20 cellular contexts compared by ENCODE assay signal in the genomic region with DNA sequence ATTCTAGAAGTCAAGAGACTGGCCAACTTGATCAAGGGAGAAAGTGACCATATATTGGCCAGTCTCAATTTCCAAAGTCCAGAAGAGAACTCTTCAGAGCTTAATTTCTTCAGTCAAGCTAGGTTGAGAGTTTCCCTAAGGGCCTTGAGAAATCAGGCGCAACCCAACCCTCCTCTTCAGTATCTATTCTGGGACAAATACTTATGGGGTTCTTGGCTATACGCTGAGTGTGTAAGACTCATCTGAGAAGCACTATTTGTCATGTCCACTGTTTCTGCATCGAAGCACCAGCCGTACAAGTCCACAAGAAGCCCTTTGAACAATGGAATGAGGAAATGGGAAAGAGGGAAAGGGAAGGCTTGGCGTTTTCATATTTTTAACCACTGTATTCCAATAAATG.
DNase-seq lines count a peak whose midpoint lies in the region; ATAC-seq and TF ChIP-seq lines count a peak whose summit lies in the region.
"Had no signal": no experiment of that assay in that cellular context is flagged by ENCODE, and none has a peak within 500 bp of the region (broad histone marks: within the 10 kb centered on the region; RNA-seq: fewer than 3 reads in every experiment).

No MANE protein-coding gene starts in this region.

- H3K36me3 Mint-ChIP-seq in H9 (ENCODE audit: insufficient read depth in 1 of 3, low read depth in 3 of 3) (no peaks in the 10 kb centered on the region), WTC11 (no peaks in the 10 kb centered on the region)
- no peaks in the 10 kb centered on the region for H3K36me3 Mint-ChIP-seq in activated naive CD4-positive, alpha-beta T cell treated with anti-CD3 and anti-CD28 coated beads, Interleukin-2, amount 50 U/mL, for 72 hours
- H3K36me3 Mint-ChIP-seq: CD14-positive monocyte had no signal

- no peak for ATAC-seq in WTC11
- peak; percentile 66 for ATAC-seq in left lung
- no peak for ATAC-seq in GM19467 (IDR thresholded peaks at IDR 0.05; ENCODE audit: unreplicated experiment)
- ATAC-seq in activated naive CD4-positive, alpha-beta T cell treated with anti-CD3 and anti-CD28 coated beads, Interleukin-2, amount 50 U/mL, for 72 hours = no peak
- ATAC-seq: CD8-positive, alpha-beta T cell had no signal

- H4K5ac ChIP-seq in H9 (ENCODE audit: insufficient read length, low read depth, low read length) = no peak overlapping the region

- peak overlapping the region; percentile 62 for H2AK5ac ChIP-seq in H9 (ENCODE audit: insufficient read length, low read length)
- peak overlapping the region; percentile 55 for H2AK5ac ChIP-seq in mesenchymal stem cell (ENCODE audit: low read length, severe bottlenecking)

- no peaks in the 10 kb centered on the region for H3K79me1 ChIP-seq in H9 (ENCODE audit: insufficient read depth, low read depth, low read length, poor library complexity, severe bottlenecking)
- no peaks in the 10 kb centered on the region for H3K79me1 ChIP-seq in mesenchymal stem cell (replicated peaks; ENCODE audit: low read length, poor library complexity, severe bottlenecking)

- intact Hi-C loops in left lung (cut with DNase I) = no loop called here

- no peaks in the 10 kb centered on the region for H3K23me2 ChIP-seq in H9 (ENCODE audit: insufficient read length, low read depth, low read length, poor library complexity, severe bottlenecking)

- H3K27me3 ChIP-seq in H9 (ENCODE audit: insufficient read depth, low read length) = no peaks in the 10 kb centered on the region
- H3K27me3 ChIP-seq in left lung = no peaks in the 10 kb centered on the region
- H3K27me3 ChIP-seq in mesenchymal stem cell (ENCODE audit: control insufficient read depth in 1 of 2, insufficient read depth in 1 of 2, low read length in 2 of 2) = no peaks in the 10 kb centered on the region
- H3K27me3 ChIP-seq: BE2C, BLaER1 had no signal

- DNase-seq in H9 (no peak), WTC11 (ENCODE audit: low spot score) (no peak), left lung (no peak), mesenchymal stem cell (no peak), ecto neural progenitor cell (ENCODE audit: low spot score) (no peak), SHP77 treated with DMSO at 0.1 percent for 48 hours (lab: John Stamatoyannopoulos, UW) (no peak)
- no peak for DNase-seq in activated naive CD4-positive, alpha-beta T cell treated with anti-CD3 and anti-CD28 coated beads, Interleukin-2, amount 50 U/mL, for 72 hours (ENCODE audit: low spot score in 2 of 2)
- DNase-seq: 8988T; ACHN; BE2C; C1 segment of cervical spinal cord; Caco-2; Calu3; CD4-positive, CD25-positive, alpha-beta regulatory T cell; CD8-positive, alpha-beta T cell; DMS79 treated with DMSO at 0.1 percent for 48 hours; GF-D8 had no signal

- no peak overlapping the region for H3K14ac ChIP-seq in H9 (ENCODE audit: insufficient read depth, low read length)
- no peak overlapping the region for H3K14ac ChIP-seq in mesenchymal stem cell (ENCODE audit: low read length in 2 of 2)

- no peak overlapping the region for H3K4ac ChIP-seq in H9 (ENCODE audit: low read depth, low read length)
- H3K4ac ChIP-seq in mesenchymal stem cell (ENCODE audit: low read depth in 1 of 2, low read length in 2 of 2) = no peak overlapping the region

- H2BK120ac ChIP-seq in H9 (ENCODE audit: low read depth, low read length, poor library complexity, severe bottlenecking) (no peak overlapping the region), mesenchymal stem cell (ENCODE audit: low read depth, low read length) (no peak overlapping the region)

- peak overlapping the region in 1 of 3 experiments; percentile 2; a peak in 2 of 7 replicates for H3K27ac Mint-ChIP-seq in H9
- H3K27ac Mint-ChIP-seq in WTC11 = 0 out of 2 replicates have a peak overlapping the region, but pooled peaks have one; percentile 22
- no peak overlapping the region for H3K27ac Mint-ChIP-seq in activated naive CD4-positive, alpha-beta T cell treated with anti-CD3 and anti-CD28 coated beads, Interleukin-2, amount 50 U/mL, for 72 hours
- H3K27ac Mint-ChIP-seq: CD14-positive monocyte; CD4-positive, CD25-positive, alpha-beta regulatory T cell; CD8-positive, alpha-beta T cell had no signal

- H2BK5ac ChIP-seq in H9 (ENCODE audit: insufficient read length, low read length) = no peak overlapping the region
- no peak overlapping the region for H2BK5ac ChIP-seq in mesenchymal stem cell (ENCODE audit: low read depth, low read length, poor library complexity, severe bottlenecking)

- H3K4me1 Mint-ChIP-seq in H9 (peaks cover 62 to 63% of the 10 kb centered on the region in 2 experiments), WTC11 (peaks cover 56% of the 10 kb centered on the region)
- H3K4me1 Mint-ChIP-seq: CD14-positive monocyte had no signal

- CTCF ChIA-PET in WTC11 (lab: Charles Lee) = no interaction called here

- H3T11ph ChIP-seq in H9 (ENCODE audit: low read length) = no peak overlapping the region

- H3K18ac ChIP-seq in H9 (ENCODE audit: insufficient read length, low read depth, low read length) = no peak overlapping the region
- no peak overlapping the region for H3K18ac ChIP-seq in mesenchymal stem cell (ENCODE audit: low read depth in 1 of 2, low read length in 2 of 2)

- no peak overlapping the region for H2BK20ac ChIP-seq in H9 (ENCODE audit: low read depth, low read length, poor library complexity, severe bottlenecking)

- H3K56ac ChIP-seq in H9 (ENCODE audit: insufficient read length, low read depth, low read length) = no peak overlapping the region

- H3K9ac ChIP-seq in H9 (ENCODE audit: extremely low read depth, insufficient read length, low read length) (no peak overlapping the region), mesenchymal stem cell (ENCODE audit: low read length) (no peak overlapping the region)
- H3K9ac ChIP-seq: BLaER1 had no signal

- H3K4me1 ChIP-seq in H9 (ENCODE audit: insufficient read depth, low read length) (peaks cover 10% of the 10 kb centered on the region), left lung (no peaks in the 10 kb centered on the region), mesenchymal stem cell (ENCODE audit: control insufficient read depth, insufficient read depth, low read depth, low read length) (peaks cover 12% of the 10 kb centered on the region)
- H3K4me1 ChIP-seq: BE2C, Caco-2 had no signal

- H3K9me3 Mint-ChIP-seq in H9 (no peaks in the 10 kb centered on the region; a peak in 1 of 5 replicates), WTC11 (no peaks in the 10 kb centered on the region; the same call in 1 of the 2 replicates)
- no peaks in the 10 kb centered on the region for H3K9me3 Mint-ChIP-seq in activated naive CD4-positive, alpha-beta T cell treated with anti-CD3 and anti-CD28 coated beads, Interleukin-2, amount 50 U/mL, for 72 hours
- H3K9me3 Mint-ChIP-seq: CD4-positive, CD25-positive, alpha-beta regulatory T cell; CD8-positive, alpha-beta T cell had no signal

- H3K4me2 ChIP-seq in H9 (ENCODE audit: insufficient read depth, insufficient read length, low read length) = no peak overlapping the region
- no peak overlapping the region for H3K4me2 ChIP-seq in mesenchymal stem cell (ENCODE audit: low read length, poor library complexity, severe bottlenecking)
- H3K4me2 ChIP-seq: BLaER1 had no signal

- WGBS in H9 (ENCODE audit: extremely low coverage, insufficient read length, low lambda C conversion rate) = no CpG with 5 or more reads among the region's 5 CpGs
- WGBS in mesenchymal stem cell = 100% methylated on average over 3 of the region's 5 CpGs

- H2BK15ac ChIP-seq in H9 (ENCODE audit: low read depth, low read length) (no peak overlapping the region), mesenchymal stem cell (ENCODE audit: low read depth, poor library complexity, severe bottlenecking) (no peak overlapping the region)

- no peaks in the 10 kb centered on the region for H3K79me2 ChIP-seq in H9 (ENCODE audit: insufficient read depth, low read length)

- H3K36me3 ChIP-seq in left lung (no peaks in the 10 kb centered on the region), mesenchymal stem cell (ENCODE audit: control insufficient read depth in 1 of 2, insufficient read depth in 2 of 2, low read depth in 1 of 2, low read length in 2 of 2) (no peaks in the 10 kb centered on the region)
- H3K36me3 ChIP-seq: BE2C, BLaER1 had no signal

- H3K27ac ChIP-seq in H9 (ENCODE audit: insufficient read length, low read depth, low read length) = no peak overlapping the region
- H3K27ac ChIP-seq in left lung = no peak overlapping the region
- H3K27ac ChIP-seq in mesenchymal stem cell (ENCODE audit: low read length, poor library complexity, severe bottlenecking) = no peak overlapping the region
- H3K27ac ChIP-seq: BLaER1 had no signal

- H3K27me3 Mint-ChIP-seq in H9 (ENCODE audit: low read depth) (no peaks in the 10 kb centered on the region), WTC11 (ENCODE audit: low read depth) (no peaks in the 10 kb centered on the region)
- H3K27me3 Mint-ChIP-seq: CD4-positive, CD25-positive, alpha-beta regulatory T cell had no signal

- no peak for TF ChIP-seq CTCF in H9 (conservative IDR thresholded peaks at IDR 0.05)
- no peak for TF ChIP-seq CTCF in WTC11 (IDR thresholded peaks at IDR 0.05)
- no peak for TF ChIP-seq CTCF in left lung (IDR thresholded peaks at IDR 0.05)

- H3K23ac ChIP-seq in H9 (ENCODE audit: insufficient read length, low read depth, low read length) = no peak overlapping the region
- H3K23ac ChIP-seq in mesenchymal stem cell (ENCODE audit: low read length in 2 of 2) = no peak overlapping the region

- H3K9me3 ChIP-seq in H9 (ENCODE audit: control insufficient read depth, low read depth, low read length) = no peaks in the 10 kb centered on the region
- no peaks in the 10 kb centered on the region for H3K9me3 ChIP-seq in left lung
- no peaks in the 10 kb centered on the region for H3K9me3 ChIP-seq in mesenchymal stem cell (ENCODE audit: control insufficient read depth, low read length)
- H3K9me3 ChIP-seq: BE2C, BLaER1, Caco-2 had no signal

- H3K4me3 Mint-ChIP-seq in H9 (no peak overlapping the region), WTC11 (no peak overlapping the region)
- H3K4me3 Mint-ChIP-seq: CD14-positive monocyte; CD4-positive, CD25-positive, alpha-beta regulatory T cell; CD8-positive, alpha-beta T cell had no signal

- H4K91ac ChIP-seq in H9 (ENCODE audit: insufficient read length, low read depth, low read length) (no peak overlapping the region), mesenchymal stem cell (ENCODE audit: low read length) (no peak overlapping the region)

- H2BK12ac ChIP-seq in H9 (ENCODE audit: insufficient read length, low read depth, low read length) (no peak overlapping the region), mesenchymal stem cell (ENCODE audit: low read length in 2 of 2) (no peak overlapping the region)

- POLR2A ChIA-PET in WTC11 (lab: Charles Lee) = no interaction called here

- H4K8ac ChIP-seq in H9 (replicated peaks; ENCODE audit: insufficient read length, low read depth, low read length) (no peak overlapping the region), mesenchymal stem cell (ENCODE audit: low read length) (no peak overlapping the region)

- H4K20me1 ChIP-seq in H9 (ENCODE audit: control insufficient read depth, insufficient read depth, insufficient read length) = no peaks in the 10 kb centered on the region
- H4K20me1 ChIP-seq: BLaER1 had no signal

- H2AFZ ChIP-seq in H9 (ENCODE audit: low read length) (no peak overlapping the region), mesenchymal stem cell (ENCODE audit: low read depth, low read length) (no peak overlapping the region)

- no peak overlapping the region for H3K4me3 ChIP-seq in left lung
- no peak overlapping the region for H3K4me3 ChIP-seq in mesenchymal stem cell (ENCODE audit: insufficient read depth in 1 of 2, low read depth in 1 of 2, low read length in 2 of 2)
- H3K4me3 ChIP-seq: BLaER1 had no signal
